Comparison of ENCODE assay signal across 8 cellular contexts in genomic region chr19:38336638-38337359, GRCh38. TPM values are rescaled to one million over a fixed set of nuclear protein-coding genes. Genes with fewer than 3 reads are reported as not detected.
DNase-seq lines count a peak whose midpoint lies in the region; ATAC-seq and FAIRE-seq lines count a peak whose summit lies in the region.

No MANE protein-coding gene starts in this region.

- H3K27me3 Mint-ChIP-seq in naive thymus-derived CD4-positive, alpha-beta T cell = no peaks in the 10 kb centered on the region

- peaks cover 16 to 28% (median 17%) of the 10 kb centered on the region in 7 donors for H3K4me1 Mint-ChIP-seq in naive thymus-derived CD4-positive, alpha-beta T cell
- H3K4me1 Mint-ChIP-seq in stimulated activated effector memory CD8-positive, alpha-beta T cell treated with anti-CD3 and anti-CD28 coated beads, Interleukin-12 subunit alpha, Interleukin-12 subunit beta, amount 100 ng/mL, for 72 hours = peaks cover 23% of the 10 kb centered on the region

- peak overlapping the region; percentile 86 for H3K27ac ChIP-seq in naive thymus-derived CD4-positive, alpha-beta T cell (ENCODE audit: low read depth, low read length)

- CTCF ChIA-PET in naive thymus-derived CD4-positive, alpha-beta T cell (lab: Charles Lee) = interaction anchor here (2.1 kb wide), 1 partner anchor 37 kb away, joined by 12 read pairs; the partner anchor contains the start of gene PSMD8

- POLR2A ChIA-PET in naive thymus-derived CD4-positive, alpha-beta T cell (lab: Charles Lee) = interaction anchor here (0.9 to 2.2 kb wide), 6 partner anchors 19 to 430 kb away, joined by 3 to 24 read pairs (median 4); partner anchors contain the start of genes FAM98C, PSMD8 and SIPA1L3

- H3K4me1 ChIP-seq in naive thymus-derived CD4-positive, alpha-beta T cell (ENCODE audit: control insufficient read depth in 2 of 2, insufficient read depth in 2 of 2, low read length in 2 of 2) = peaks cover 3 to 5% of the 10 kb centered on the region in 2 donors

- no peaks in the 10 kb centered on the region for H3K36me3 ChIP-seq in naive thymus-derived CD4-positive, alpha-beta T cell (ENCODE audit: control insufficient read depth in 2 of 3, insufficient read depth in 3 of 3, low read length in 3 of 3)

- peak overlapping the region; percentile 92 for H3K4me3 ChIP-seq in naive thymus-derived CD4-positive, alpha-beta T cell (ENCODE audit: low read length)

- no peaks in the 10 kb centered on the region for H3K27me3 ChIP-seq in naive thymus-derived CD4-positive, alpha-beta T cell (ENCODE audit: control insufficient read depth in 2 of 2, insufficient read depth in 2 of 2, low read length in 2 of 2)

- H3K4me3 Mint-ChIP-seq in naive thymus-derived CD4-positive, alpha-beta T cell = peak overlapping the region; percentile 92 to 100 (median 96)
- H3K4me3 Mint-ChIP-seq in stimulated activated effector memory CD8-positive, alpha-beta T cell treated with anti-CD3 and anti-CD28 coated beads, Interleukin-12 subunit alpha, Interleukin-12 subunit beta, amount 100 ng/mL, for 72 hours = peak overlapping the region; percentile 84

- intact Hi-C loops in naive thymus-derived CD4-positive, alpha-beta T cell (cut with micrococcal nuclease) = loop anchor here (1.0 to 10.0 kb wide), 15 partner anchors 16 to 1482 kb away; partner anchors contain the start of genes EIF3K (in 2 of the 2), PSMD8 (in 2 of the 2), ACTN4 (in 1 of the 2) and GGN (in 1 of the 2)

- DNase-seq in DMS79 (lab: John Stamatoyannopoulos, UW) (peak; percentile 84), Kasumi-1 (lab: John Stamatoyannopoulos, UW) (peak; percentile 97 to 98), RCC 7860 (ENCODE audit: low spot score) (peak; percentile 79), activated T-helper 1 cell treated with Interleukin-2 at 50 U/mL for 16 hours (ENCODE audit: low read depth) (peak; percentile 87), fibroblast of gingiva (ENCODE audit: low read depth) (peak; percentile 82)
- peak; percentile 83 to 95 (median 93) for DNase-seq in naive thymus-derived CD4-positive, alpha-beta T cell
- peak; percentile 86 to 97 for DNase-seq in stimulated activated effector memory CD8-positive, alpha-beta T cell treated with anti-CD3 and anti-CD28 coated beads, Interleukin-12 subunit alpha, Interleukin-12 subunit beta, amount 100 ng/mL, for 72 hours (ENCODE audit: low spot score in 2 of 2)

- H3K36me3 Mint-ChIP-seq in naive thymus-derived CD4-positive, alpha-beta T cell = no peaks in the 10 kb centered on the region
- peaks cover 23% of the 10 kb centered on the region for H3K36me3 Mint-ChIP-seq in stimulated activated effector memory CD8-positive, alpha-beta T cell treated with anti-CD3 and anti-CD28 coated beads, Interleukin-12 subunit alpha, Interleukin-12 subunit beta, amount 100 ng/mL, for 72 hours

- H3K9me3 Mint-ChIP-seq in naive thymus-derived CD4-positive, alpha-beta T cell = no peaks in the 10 kb centered on the region
- no peaks in the 10 kb centered on the region for H3K9me3 Mint-ChIP-seq in stimulated activated effector memory CD8-positive, alpha-beta T cell treated with anti-CD3 and anti-CD28 coated beads, Interleukin-12 subunit alpha, Interleukin-12 subunit beta, amount 100 ng/mL, for 72 hours

- peak; percentile 44 for FAIRE-seq in RCC 7860 (lab: Jason Lieb, UNC)

- H3K27ac Mint-ChIP-seq in naive thymus-derived CD4-positive, alpha-beta T cell = peak overlapping the region; percentile 91 to 100 (median 97)
- peak overlapping the region; percentile 90 for H3K27ac Mint-ChIP-seq in stimulated activated effector memory CD8-positive, alpha-beta T cell treated with anti-CD3 and anti-CD28 coated beads, Interleukin-12 subunit alpha, Interleukin-12 subunit beta, amount 100 ng/mL, for 72 hours

- no peaks in the 10 kb centered on the region for H3K9me3 ChIP-seq in naive thymus-derived CD4-positive, alpha-beta T cell (ENCODE audit: control insufficient read depth in 2 of 3, low read length in 3 of 3)

- peak; percentile 48 for ATAC-seq in GM21825 (IDR thresholded peaks at IDR 0.05; ENCODE audit: unreplicated experiment)
- peak; percentile 81 for ATAC-seq in naive thymus-derived CD4-positive, alpha-beta T cell
- ATAC-seq in stimulated activated effector memory CD8-positive, alpha-beta T cell treated with anti-CD3 and anti-CD28 coated beads, Interleukin-12 subunit alpha, Interleukin-12 subunit beta, amount 100 ng/mL, for 72 hours = peak; percentile 75

RNA-seq across cellular contexts. Expression of gene CATSPERG, which starts 1.2 kb away (rescaled TPM):
- total RNA-seq in naive thymus-derived CD4-positive, alpha-beta T cell = 10 to 100 TPM in 4 of 5 experiments, 1 to 10 TPM in 1; 5.9 to 20.5 (median 18.1) TPM
- 1 to 10 TPM in 1 of 2 donors, under 1 TPM in 1; 0.94 to 5.2 TPM for polyA plus RNA-seq in naive thymus-derived CD4-positive, alpha-beta T cell

RNA-seq across cellular contexts. Expression of gene KCNK6, which starts 17.2 kb away (rescaled TPM):
- 10 to 100 TPM in 3 of 5 experiments, 1 to 10 TPM in 2; 5.7 to 19.9 (median 10.1) TPM for total RNA-seq in naive thymus-derived CD4-positive, alpha-beta T cell
- 1 to 10 TPM; 1.8 to 3.7 TPM for polyA plus RNA-seq in naive thymus-derived CD4-positive, alpha-beta T cell

RNA-seq across cellular contexts. Expression of gene YIF1B, which starts 21.1 kb away (rescaled TPM):
- total RNA-seq in naive thymus-derived CD4-positive, alpha-beta T cell = 10 to 100 TPM; 26.1 to 84.7 (median 38.0) TPM
- 10 to 100 TPM; 45.1 to 47.1 TPM for polyA plus RNA-seq in naive thymus-derived CD4-positive, alpha-beta T cell

RNA-seq across cellular contexts. Expression of gene C19orf33, which starts 32.7 kb away (rescaled TPM):
- under 1 TPM in 1 of 5 experiments, not detected in 4; 0.88 TPM for total RNA-seq in naive thymus-derived CD4-positive, alpha-beta T cell
- 1 to 10 TPM in 1 of 2 donors, not detected in 1; 1.5 TPM for polyA plus RNA-seq in naive thymus-derived CD4-positive, alpha-beta T cell

RNA-seq across cellular contexts. Expression of gene PSMD8, which starts 37.6 kb away (rescaled TPM):
- 100 to 1,000 TPM in 1 of 5 experiments, 10 to 100 TPM in 4; 68.4 to 181 (median 75.8) TPM for total RNA-seq in naive thymus-derived CD4-positive, alpha-beta T cell
- polyA plus RNA-seq in naive thymus-derived CD4-positive, alpha-beta T cell = 100 to 1,000 TPM; 141 to 144 TPM

Comparison
In these comparisons a context has a peak if more than half of its experiments do, and no peak if none do; other contexts are left out.
1. Peak in every context shown above with its lines: DNase-seq, ATAC-seq, H3K4me3 ChIP-seq and H3K27ac ChIP-seq.